15 cellular contexts compared by ENCODE assay signal in genomic region chr4:95118507-95118906, GRCh38.
"Had no signal": no experiment of that assay in that cellular context is flagged by ENCODE, and none has a peak within 500 bp of the region (broad histone marks: within the 10 kb centered on the region; RNA-seq: fewer than 3 reads in every experiment).

No MANE protein-coding gene starts in this region.

- H3K27me3 Mint-ChIP-seq: activated CD4-positive, alpha-beta memory T cell treated with anti-CD3 and anti-CD28 coated beads for 36 hours; activated CD4-positive, alpha-beta T cell treated with anti-CD3 and anti-CD28 coated beads for 36 hours; activated T-cell treated with anti-CD3 and anti-CD28 coated beads, Interleukin-2, amount 50 U/mL, for 24 hours had no signal

- H3K36me3 Mint-ChIP-seq: activated CD4-positive, alpha-beta memory T cell treated with anti-CD3 and anti-CD28 coated beads for 36 hours; activated naive CD4-positive, alpha-beta T cell treated with anti-CD3 and anti-CD28 coated beads, Interleukin-2, amount 10 ng/mL, durations not matched to agents 7 days and 5 days; natural killer cell had no signal

- H3K36me3 ChIP-seq: gastrocnemius medialis, heart left ventricle, upper lobe of right lung had no signal

- ATAC-seq: activated CD4-positive, alpha-beta T cell treated with anti-CD3 and anti-CD28 coated beads for 36 hours; gastrocnemius medialis; heart left ventricle; left cardiac atrium; mucosa of descending colon; natural killer cell; right cardiac atrium; T-helper 17 cell; upper lobe of right lung had no signal

- H3K27me3 ChIP-seq: gastrocnemius medialis, heart left ventricle, upper lobe of right lung had no signal

- H3K4me3 Mint-ChIP-seq: activated CD4-positive, alpha-beta memory T cell treated with anti-CD3 and anti-CD28 coated beads for 36 hours; activated CD4-positive, alpha-beta T cell treated with anti-CD3 and anti-CD28 coated beads for 36 hours; activated naive CD4-positive, alpha-beta T cell treated with anti-CD3 and anti-CD28 coated beads, Interleukin-2, amount 10 ng/mL, durations not matched to agents 7 days and 5 days; activated T-cell treated with anti-CD3 and anti-CD28 coated beads, Interleukin-2, amount 50 U/mL, for 24 hours; natural killer cell; stimulated activated naive CD8-positive, alpha-beta T cell treated with anti-CD3 and anti-CD28 coated beads, Interleukin-15, Interleukin-2, amounts not matched to agents 100 ng/mL and 50 ng/mL, for 24 hours; T-helper 17 cell had no signal

- H3K9me3 ChIP-seq: gastrocnemius medialis, heart left ventricle, mucosa of descending colon, upper lobe of right lung had no signal

- DNase-seq: activated CD4-positive, alpha-beta memory T cell treated with anti-CD3 and anti-CD28 coated beads for 36 hours; activated CD4-positive, alpha-beta T cell treated with anti-CD3 and anti-CD28 coated beads for 36 hours; activated naive CD4-positive, alpha-beta T cell treated with anti-CD3 and anti-CD28 coated beads, Interleukin-2, amount 10 ng/mL, durations not matched to agents 7 days and 5 days; activated T-cell treated with anti-CD3 and anti-CD28 coated beads, Interleukin-2, amount 50 U/mL, for 24 hours; erythroblast; gastrocnemius medialis; heart left ventricle; left cardiac atrium; mucosa of descending colon; natural killer cell; right cardiac atrium; T-helper 17 cell; upper lobe of right lung had no signal

- H3K4me1 ChIP-seq: gastrocnemius medialis, heart left ventricle, upper lobe of right lung had no signal

- H3K27ac Mint-ChIP-seq: activated CD4-positive, alpha-beta memory T cell treated with anti-CD3 and anti-CD28 coated beads for 36 hours; activated CD4-positive, alpha-beta T cell treated with anti-CD3 and anti-CD28 coated beads for 36 hours; activated naive CD4-positive, alpha-beta T cell treated with anti-CD3 and anti-CD28 coated beads, Interleukin-2, amount 10 ng/mL, durations not matched to agents 7 days and 5 days; activated T-cell treated with anti-CD3 and anti-CD28 coated beads, Interleukin-2, amount 50 U/mL, for 24 hours; natural killer cell; stimulated activated naive CD8-positive, alpha-beta T cell treated with anti-CD3 and anti-CD28 coated beads, Interleukin-15, Interleukin-2, amounts not matched to agents 100 ng/mL and 50 ng/mL, for 24 hours; T-helper 17 cell had no signal

- H3K4me1 Mint-ChIP-seq: activated CD4-positive, alpha-beta T cell treated with anti-CD3 and anti-CD28 coated beads for 36 hours; activated naive CD4-positive, alpha-beta T cell treated with anti-CD3 and anti-CD28 coated beads, Interleukin-2, amount 10 ng/mL, durations not matched to agents 7 days and 5 days; natural killer cell had no signal

- H3K27ac ChIP-seq: gastrocnemius medialis, heart left ventricle, skin epidermis, upper lobe of right lung had no signal

- H3K4me3 ChIP-seq: gastrocnemius medialis, heart left ventricle, mucosa of descending colon, skin epidermis, upper lobe of right lung had no signal

- H3K9me3 Mint-ChIP-seq: activated CD4-positive, alpha-beta memory T cell treated with anti-CD3 and anti-CD28 coated beads for 36 hours; activated naive CD4-positive, alpha-beta T cell treated with anti-CD3 and anti-CD28 coated beads, Interleukin-2, amount 10 ng/mL, durations not matched to agents 7 days and 5 days; activated T-cell treated with anti-CD3 and anti-CD28 coated beads, Interleukin-2, amount 50 U/mL, for 24 hours; natural killer cell; stimulated activated naive CD8-positive, alpha-beta T cell treated with anti-CD3 and anti-CD28 coated beads, Interleukin-15, Interleukin-2, amounts not matched to agents 100 ng/mL and 50 ng/mL, for 24 hours had no signal
